In genomic region chr11:10858505-10859360, GRCh38 we compare ENCODE assay signal across 8 cellular contexts. TPM values are rescaled to one million over a fixed set of nuclear protein-coding genes. Genes with fewer than 3 reads are reported as not detected.
DNase-seq lines count a peak whose midpoint lies in the region; ATAC-seq, FAIRE-seq and TF ChIP-seq lines count a peak whose summit lies in the region.

No MANE protein-coding gene starts in this region.

- peak overlapping the region; percentile 99 for H3K27ac Mint-ChIP-seq in activated naive CD8-positive, alpha-beta T cell treated with anti-CD3 and anti-CD28 coated beads for 36 hours

- FAIRE-seq in RCC 7860 (lab: Jason Lieb, UNC) (no peak), pancreas (lab: Jason Lieb, UNC) (no peak)

- peak overlapping the region; percentile 98 for H3K4me3 Mint-ChIP-seq in activated naive CD8-positive, alpha-beta T cell treated with anti-CD3 and anti-CD28 coated beads for 36 hours

- no peaks in the 10 kb centered on the region for H3K9me3 ChIP-seq in heart left ventricle
- H3K9me3 ChIP-seq in pancreas, result no peaks in the 10 kb centered on the region

- no peaks in the 10 kb centered on the region for H3K9me3 Mint-ChIP-seq in activated naive CD8-positive, alpha-beta T cell treated with anti-CD3 and anti-CD28 coated beads for 36 hours

- ATAC-seq in GM19372 (IDR thresholded peaks at IDR 0.05; ENCODE audit: low read depth, unreplicated experiment), result peak; percentile 20
- peak; percentile 12 for ATAC-seq in HG03442 (IDR thresholded peaks at IDR 0.05; ENCODE audit: unreplicated experiment)
- ATAC-seq in heart left ventricle, result peak; percentile 47 to 65 (median 50)
- ATAC-seq in pancreas, result peak; percentile 37 to 62 (median 58)

- H3K27me3 ChIP-seq in heart left ventricle (no peaks in the 10 kb centered on the region), pancreas (no peaks in the 10 kb centered on the region)

- intact Hi-C loops in heart left ventricle (cut with DNase I), result loop anchor here in 8 of 10 donors (1.0 to 10.0 kb wide), 13 partner anchors 40 to 984 kb away; partner anchors contain the start of genes EIF4G2 (in 6 of the 8), CTR9 (in 1 of the 8) and USP47 (in 1 of the 8)
- intact Hi-C loops in pancreas (cut with DNase I), result no loop called here

- no peak for TF ChIP-seq POLR2A in heart left ventricle (IDR thresholded peaks at IDR 0.05)

- H3K27me3 Mint-ChIP-seq in activated naive CD8-positive, alpha-beta T cell treated with anti-CD3 and anti-CD28 coated beads for 36 hours, result no peaks in the 10 kb centered on the region

- H3K36me3 Mint-ChIP-seq in activated naive CD8-positive, alpha-beta T cell treated with anti-CD3 and anti-CD28 coated beads for 36 hours, result peaks cover 29% of the 10 kb centered on the region

- WGBS in heart left ventricle, 4 donors, result 0 to 1% (median 0%) methylated on average over 22 to 42 of the region's 42 CpGs
- WGBS in pancreas, 2 donors, result 0% methylated on average over 41 to 42 of the region's 42 CpGs

- H3K36me3 ChIP-seq in heart left ventricle (peaks cover 0 to 24% (median 22%) of the 10 kb centered on the region in 9 donors), pancreas (peaks cover 0 to 6% (median 5%) of the 10 kb centered on the region in 3 donors)

- H3K27ac ChIP-seq in heart left ventricle (peak overlapping the region; percentile 93 to 99 (median 96)), pancreas (peak overlapping the region; percentile 81 to 98 (median 93))

- H3K4me1 Mint-ChIP-seq in activated naive CD8-positive, alpha-beta T cell treated with anti-CD3 and anti-CD28 coated beads for 36 hours, result peaks cover 37% of the 10 kb centered on the region

- peak; percentile 45 for DNase-seq in CD1c-positive myeloid dendritic cell (ENCODE audit: extremely low spot score)
- DNase-seq in RCC 7860 (ENCODE audit: low spot score), result peak; percentile 29
- DNase-seq in activated naive CD8-positive, alpha-beta T cell treated with anti-CD3 and anti-CD28 coated beads for 36 hours, result peak; percentile 45
- peak; percentile 63 to 84 (median 75) for DNase-seq in heart left ventricle
- DNase-seq in pancreas, result peak in 5 of 6 donors; percentile 59 to 84 (median 67)
- no peak for DNase-seq in HK-2 (ENCODE audit: unreplicated experiment)

- TF ChIP-seq CTCF in heart left ventricle (IDR thresholded peaks at IDR 0.05), result peak in 1 of 12 donors; percentile 17
- no peak for TF ChIP-seq CTCF in pancreas (IDR thresholded peaks at IDR 0.05)

- H3K4me3 ChIP-seq in heart left ventricle (peak overlapping the region; percentile 62 to 89 (median 80)), pancreas (peak overlapping the region; percentile 55 to 79 (median 58))

- H3K4me1 ChIP-seq in heart left ventricle, result peaks cover 0 to 58% (median 23%) of the 10 kb centered on the region in 12 donors
- H3K4me1 ChIP-seq in pancreas, result peaks cover 0 to 23% (median 7%) of the 10 kb centered on the region in 3 donors

RNA-seq across cellular contexts. Expression of gene ZBED5, which starts 0.9 kb away (rescaled TPM):
- 10 to 100 TPM; 34.6 to 36.2 TPM for total RNA-seq in activated naive CD8-positive, alpha-beta T cell treated with anti-CD3 and anti-CD28 coated beads for 36 hours
- total RNA-seq in heart left ventricle (10 to 100 TPM; 26.3 to 49.1 (median 38.9) TPM), pancreas (10 to 100 TPM; 12.1 to 29.1 (median 17.6) TPM)
- polyA plus RNA-seq in heart left ventricle (10 to 100 TPM; 22.5 to 29.5 TPM), pancreas (10 to 100 TPM; 25.5 to 49.3 TPM)

RNA-seq across cellular contexts. Expression of gene EIF4G2, which starts 50.0 kb away (rescaled TPM):
- 1,000 to 10,000 TPM; 1,373 to 1,478 TPM for total RNA-seq in activated naive CD8-positive, alpha-beta T cell treated with anti-CD3 and anti-CD28 coated beads for 36 hours
- 1,000 to 10,000 TPM in 1 of 9 donors, 100 to 1,000 TPM in 8; 473 to 1,111 (median 849) TPM for total RNA-seq in heart left ventricle
- polyA plus RNA-seq in heart left ventricle, result 100 to 1,000 TPM; 142 to 428 TPM
- total RNA-seq in pancreas, result 100 to 1,000 TPM; 288 to 475 (median 332) TPM
- 100 to 1,000 TPM in 1 of 2 donors, 10 to 100 TPM in 1; 88.6 to 191 TPM for polyA plus RNA-seq in pancreas

Comparison
In these comparisons a context has a peak if more than half of its experiments do, and no peak if none do; other contexts are left out.
1. intact Hi-C loops: an anchor here in heart left ventricle (1.0 to 10.0 kb wide); none called in pancreas.